Comparison of ENCODE assay signal across 1 cellular context in genomic region chr2:222893716-222894115, GRCh38.
TF ChIP-seq lines count a peak whose summit lies in the region.

No MANE protein-coding gene starts in this region.

TF ChIP-seq in H1, 55 proteins besides CTCF, POLR2A, EP300 and RAD21:
- TF ChIP-seq RFX5 (IDR thresholded peaks at IDR 0.05; ENCODE audit: borderline replicate concordance, low read depth, low read length): no peak
- TF ChIP-seq EZH2 (IDR thresholded peaks at IDR 0.05; ENCODE audit: low read depth, low read length, severe bottlenecking): no peak
- no peak for TF ChIP-seq SUZ12 (IDR thresholded peaks at IDR 0.05; ENCODE audit: low read length)
- TF ChIP-seq POLR2AphosphoS5 (IDR thresholded peaks at IDR 0.05; ENCODE audit: low read depth, low read length): no peak
- no peak for TF ChIP-seq RNF2 (IDR thresholded peaks at IDR 0.05; ENCODE audit: borderline replicate concordance, low read depth, low read length, missing control alignments, poor library complexity, severe bottlenecking)
- TF ChIP-seq CHD1 (IDR thresholded peaks at IDR 0.05; ENCODE audit: low read depth, low read length): no peak
- TF ChIP-seq CEBPB (IDR thresholded peaks at IDR 0.05; ENCODE audit: low read depth, low read length): no peak
- no peak for TF ChIP-seq SP1 (IDR thresholded peaks at IDR 0.05; ENCODE audit: low read depth, low read length)
- TF ChIP-seq CBX8 (IDR thresholded peaks at IDR 0.05; ENCODE audit: borderline replicate concordance, low read depth, low read length): no peak
- TF ChIP-seq KDM5A (IDR thresholded peaks at IDR 0.05; ENCODE audit: low read length): no peak
- TF ChIP-seq CTBP2 (IDR thresholded peaks at IDR 0.05; ENCODE audit: borderline replicate concordance, insufficient read depth, insufficient read length, low read length): no peak
- no peak for TF ChIP-seq MAX (IDR thresholded peaks at IDR 0.05)
- no peak for TF ChIP-seq CBX5 (IDR thresholded peaks at IDR 0.05; ENCODE audit: low read depth, low read length)
- TF ChIP-seq NRF1 (IDR thresholded peaks at IDR 0.05; ENCODE audit: low read depth, low read length): no peak
- no peak for TF ChIP-seq SRF (IDR thresholded peaks at IDR 0.05; ENCODE audit: low read depth, low read length)
- no peak for TF ChIP-seq BACH1 (IDR thresholded peaks at IDR 0.05; ENCODE audit: low read length)
- no peak for TF ChIP-seq YY1 (IDR thresholded peaks at IDR 0.05; ENCODE audit: low read depth, low read length)
- TF ChIP-seq CHD2 (IDR thresholded peaks at IDR 0.05; ENCODE audit: low read length): no peak
